Comparison of ENCODE assay signal across 15 cellular contexts in genomic region chr7:149130572-149131198, GRCh38. TPM values are rescaled to one million over a fixed set of nuclear protein-coding genes. Genes with fewer than 3 reads are reported as not detected.
DNase-seq lines count a peak whose midpoint lies in the region; ATAC-seq, FAIRE-seq and TF ChIP-seq lines count a peak whose summit lies in the region.
"Had no signal": no experiment of that assay in that cellular context is flagged by ENCODE, and none has a peak within 500 bp of the region (broad histone marks: within the 10 kb centered on the region; RNA-seq: fewer than 3 reads in every experiment).

No MANE protein-coding gene starts in this region.

- TF ChIP-seq CTCF in HepG2 (CRISPR knock-in tag; IDR thresholded peaks at IDR 0.05) (no peak), right lobe of liver (IDR thresholded peaks at IDR 0.05) (no peak), endodermal cell (conservative IDR thresholded peaks at IDR 0.05) (no peak)

- TF ChIP-seq EP300 in HepG2 (IDR thresholded peaks at IDR 0.05; ENCODE audit: low read depth in 2 of 2, low read length in 2 of 2) (no peak), HepG2 (CRISPR knock-in tag; IDR thresholded peaks at IDR 0.05; ENCODE audit: borderline replicate concordance) (no peak)

- no peak for FAIRE-seq in HepG2 (lab: Jason Lieb, UNC)
- FAIRE-seq: G401.6 had no signal

- POLR2A ChIA-PET in HepG2 (lab: Yijun Ruan, JAX), result no interaction called here

- H3K4me2 ChIP-seq in HepG2 (ENCODE audit: low read depth, low read length), result no peak overlapping the region

- no peaks in the 10 kb centered on the region for H3K27me3 Mint-ChIP-seq in endodermal cell (ENCODE audit: insufficient read depth)

- TF ChIP-seq RAD21 in HepG2 (CRISPR knock-in tag; IDR thresholded peaks at IDR 0.05), result no peak

- H3K4me3 Mint-ChIP-seq in endodermal cell, result no peak overlapping the region
- H3K4me3 Mint-ChIP-seq: CD14-positive monocyte had no signal

- DNase-seq in HepG2 (ENCODE audit: low spot score) (no peak), right lobe of liver (no peak), KBM-7 (peak; percentile 34), endodermal cell (no peak), SHP77 (lab: John Stamatoyannopoulos, UW) (no peak)
- DNase-seq in NK-92 treated with Interleukin-12 subunit alpha and Interleukin-12 subunit beta, amount 100 ng/mL, for 24 hours (lab: John Stamatoyannopoulos, UW), result no peak
- DNase-seq: H9, NCI-H1417, NCI-H187, NCI-H2227 treated with DMSO at 0.1 percent for 48 hours, NCI-H510A treated with DMSO at 0.1 percent for 48 hours, Peyer's patch had no signal

- ATAC-seq in HepG2 (no peak), right lobe of liver (no peak), GM21825 (IDR thresholded peaks at IDR 0.05; ENCODE audit: unreplicated experiment) (no peak)

- peaks cover 13% of the 10 kb centered on the region for H3K79me2 ChIP-seq in HepG2 (ENCODE audit: insufficient read depth, low read length)

- H2AFZ ChIP-seq in HepG2 (ENCODE audit: low read length), result no peak overlapping the region

- no peak overlapping the region for H3K27ac Mint-ChIP-seq in endodermal cell
- H3K27ac Mint-ChIP-seq: CD14-positive monocyte, H9 had no signal

- CTCF ChIA-PET in HepG2 (lab: Yijun Ruan, JAX; ENCODE audit: low intra/inter-chr PET ratio, low total read pairs), result no interaction called here

- no peak overlapping the region for H3K4me3 ChIP-seq in HepG2 (replicated peaks in 1 of 3; ENCODE audit: insufficient read depth in 1 of 3, low read depth in 2 of 3, low read length in 3 of 3)
- H3K4me3 ChIP-seq in right lobe of liver, result no peak overlapping the region
- H3K4me3 ChIP-seq in endodermal cell (ENCODE audit: low read length), result peak overlapping the region; percentile 32
- H3K4me3 ChIP-seq: Peyer's patch had no signal

- no peaks in the 10 kb centered on the region; a peak in 2 of 5 replicates for H3K27me3 ChIP-seq in HepG2 (ENCODE audit: control insufficient read depth in 1 of 2, insufficient read depth in 2 of 2, low read length in 2 of 2)
- no peaks in the 10 kb centered on the region for H3K27me3 ChIP-seq in right lobe of liver
- no peaks in the 10 kb centered on the region for H3K27me3 ChIP-seq in endodermal cell (ENCODE audit: control insufficient read depth, insufficient read depth, low read length, poor library complexity, severe bottlenecking)
- H3K27me3 ChIP-seq: Peyer's patch had no signal

- in situ Hi-C loops in HepG2 (cut with HindIII; ENCODE audit: extremely low pct_ligation_motif_present, low pct_unique_long_range_greater_than_20kb), result no loop called here
- in situ Hi-C loops in KBM-7 (cut with MboI; ENCODE audit: low pct_unique_long_range_greater_than_20kb, low sequenced_read_pairs), result no loop called here

- H3K9me3 Mint-ChIP-seq in endodermal cell, result peaks cover 20% of the 10 kb centered on the region

- H3K9me3 ChIP-seq in HepG2 (ENCODE audit: low read length) (peaks cover 13% of the 10 kb centered on the region), right lobe of liver (no peaks in the 10 kb centered on the region), endodermal cell (ENCODE audit: control insufficient read depth, low read length) (peaks cover 20% of the 10 kb centered on the region)

- H3K4me1 ChIP-seq in HepG2 (ENCODE audit: insufficient read depth, low read length) (peaks cover 10% of the 10 kb centered on the region), right lobe of liver (peaks cover 0 to 5% (median 0%) of the 10 kb centered on the region in 4 donors), endodermal cell (ENCODE audit: control insufficient read depth, insufficient read depth, low read length) (no peaks in the 10 kb centered on the region)

- no peak overlapping the region for H3K27ac ChIP-seq in HepG2 (ENCODE audit: extremely low read length, insufficient read depth, low read length)
- no peak overlapping the region for H3K27ac ChIP-seq in right lobe of liver
- no peak overlapping the region for H3K27ac ChIP-seq in endodermal cell (ENCODE audit: low read depth, low read length)
- H3K27ac ChIP-seq: Peyer's patch had no signal

- intact Hi-C loops in HepG2 (cut with micrococcal nuclease; ENCODE audit: unreplicated experiment), result no loop called here
- intact Hi-C loops in right lobe of liver (cut with DNase I), result no loop called here

- H3K4me1 Mint-ChIP-seq in endodermal cell, result peaks cover 8% of the 10 kb centered on the region

- WGBS in HepG2 (ENCODE audit: low lambda C conversion rate), result 100% methylated on average over 5 of the region's 5 CpGs
- WGBS in right lobe of liver (ENCODE audit: insufficient coverage, low coverage, low lambda C conversion rate, missing lambda C conversion rate), result 96% methylated on average over 5 of the region's 5 CpGs
- 93 to 94% methylated on average over 5 of the region's 5 CpGs for WGBS in endodermal cell (ENCODE audit: insufficient coverage in 1 of 2, insufficient read length in 1 of 2), 2 experiments

- no peak overlapping the region for H3K9ac ChIP-seq in HepG2 (ENCODE audit: insufficient read depth, low read depth, low read length)
- H3K9ac ChIP-seq in endodermal cell (ENCODE audit: extremely low read depth, low read length, poor library complexity, severe bottlenecking), result no peak overlapping the region

- TF ChIP-seq POLR2A in HepG2 (IDR thresholded peaks at IDR 0.05; ENCODE audit: insufficient read depth in 1 of 2, low read depth in 2 of 2, low read length in 2 of 2) (no peak), right lobe of liver (IDR thresholded peaks at IDR 0.05) (no peak)

- H3K36me3 Mint-ChIP-seq in endodermal cell (ENCODE audit: low read depth), result peaks cover 36% of the 10 kb centered on the region

- H4K20me1 ChIP-seq in HepG2 (ENCODE audit: insufficient read depth, low read length), result no peaks in the 10 kb centered on the region

- peaks cover 0 to 19% of the 10 kb centered on the region in 2 experiments; a peak in 2 of 5 replicates for H3K36me3 ChIP-seq in HepG2 (replicated peaks in 1 of 2; ENCODE audit: control insufficient read depth in 1 of 2, insufficient read depth in 2 of 2, low read length in 2 of 2)
- H3K36me3 ChIP-seq in right lobe of liver, result peaks cover 0 to 7% (median 0%) of the 10 kb centered on the region in 4 donors
- H3K36me3 ChIP-seq in endodermal cell (ENCODE audit: control insufficient read depth, insufficient read depth, low read length), result peaks cover 19% of the 10 kb centered on the region

- BruUV-seq in HepG2 (replicated peaks; lab: Mats Ljungman, UMichigan), result TSS peak; percentile 10

RNA-seq across cellular contexts. Expression of gene ZNF425, which starts 4.6 kb away (rescaled TPM):
- total RNA-seq in HepG2 (2016; rRNA removed; fragmentation: Illumina TruSeq; extraction: Trizol) (0.97 and 1.1 TPM in 2 replicates), right lobe of liver (1 to 10 TPM in 1 of 6 experiments, under 1 TPM in 5; 0.06 to 1.4 (median 0.44) TPM), endodermal cell (1 to 10 TPM; 2.1 to 2.7 TPM)
- 0.09 and 0.61 TPM in 2 replicates for total RNA-seq in HepG2 (2016; cell fraction: cytosol; rRNA removed; fragmentation: Illumina TruSeq; extraction: Trizol; ENCODE audit: low read depth)
- 0.82 and 1.1 TPM in 2 replicates for total RNA-seq in HepG2 (2016; cell fraction: insoluble cytoplasmic fraction; rRNA removed; fragmentation: Illumina TruSeq; extraction: Trizol)
- total RNA-seq in HepG2 (2016; cell fraction: membrane; rRNA removed; fragmentation: Illumina TruSeq; extraction: Trizol), result 0.24 and 0.49 TPM in 2 replicates
- 0.43 and 0.53 TPM in 2 replicates for total RNA-seq in HepG2 (2016; cell fraction: nucleus; rRNA removed; fragmentation: Illumina TruSeq; extraction: Trizol)
- polyA plus RNA-seq in HepG2 (2011; rRNA removed), result 0.51 and 0.55 TPM in 2 replicates
- polyA plus RNA-seq in HepG2 (2011; cell fraction: cytosol; rRNA removed), result 0.51 and 0.69 TPM in 2 replicates
- polyA plus RNA-seq in HepG2 (2011; cell fraction: nucleus; rRNA removed), result 0.42 and 0.66 TPM in 2 replicates
- 0.97 and 1.6 TPM in 2 replicates for polyA plus RNA-seq in HepG2 (2012)
- 0.28 TPM in 1 of 2 replicates, not detected in the other for polyA plus RNA-seq in HepG2 (2016; cell fraction: cytosol; fragmentation: Illumina TruSeq; extraction: Trizol; ENCODE audit: low read depth)
- polyA plus RNA-seq in HepG2 (2016; cell fraction: insoluble cytoplasmic fraction; fragmentation: Illumina TruSeq; extraction: Trizol; ENCODE audit: low read depth), result 0.74 and 1.1 TPM in 2 replicates
- 0.17 and 0.31 TPM in 2 replicates for polyA plus RNA-seq in HepG2 (2016; cell fraction: membrane; fragmentation: Illumina TruSeq; extraction: Trizol; ENCODE audit: low read depth)
- polyA plus RNA-seq in HepG2 (2016; cell fraction: nucleus; fragmentation: Illumina TruSeq; extraction: Trizol; ENCODE audit: insufficient read depth, low read depth), result 0.93 and 1.4 TPM in 2 replicates
- polyA minus RNA-seq in HepG2 (2011; rRNA and poly(A)+ RNA removed; ENCODE audit: low replicate concordance), result 0.16 and 1.4 TPM in 2 replicates
- polyA minus RNA-seq in HepG2 (2011; cell fraction: cytosol; rRNA and poly(A)+ RNA removed), result 0.62 and 1.7 TPM in 2 replicates
- 0.77 and 1.2 TPM in 2 replicates for polyA minus RNA-seq in HepG2 (2011; cell fraction: nucleus; rRNA and poly(A)+ RNA removed)
- 2.8 TPM for polyA plus RNA-seq in endodermal cell (2013, experiment 1 of 2)
- polyA plus RNA-seq in endodermal cell (2013, experiment 2 of 2), result 2.7 TPM

RNA-seq across cellular contexts. Expression of gene ZNF398, which starts 16.6 kb away (rescaled TPM):
- total RNA-seq in HepG2 (2016; rRNA removed; fragmentation: Illumina TruSeq; extraction: Trizol), result 8.9 and 10.4 TPM in 2 replicates
- total RNA-seq in HepG2 (2016; cell fraction: cytosol; rRNA removed; fragmentation: Illumina TruSeq; extraction: Trizol; ENCODE audit: low read depth), result 14.2 and 15.4 TPM in 2 replicates
- 8.5 and 9.2 TPM in 2 replicates for total RNA-seq in HepG2 (2016; cell fraction: insoluble cytoplasmic fraction; rRNA removed; fragmentation: Illumina TruSeq; extraction: Trizol)
- total RNA-seq in HepG2 (2016; cell fraction: membrane; rRNA removed; fragmentation: Illumina TruSeq; extraction: Trizol), result 6.4 and 7.2 TPM in 2 replicates
- 10.8 and 11.7 TPM in 2 replicates for total RNA-seq in HepG2 (2016; cell fraction: nucleus; rRNA removed; fragmentation: Illumina TruSeq; extraction: Trizol)
- polyA plus RNA-seq in HepG2 (2011; rRNA removed), result 3.0 and 3.4 TPM in 2 replicates
- polyA plus RNA-seq in HepG2 (2011; cell fraction: cytosol; rRNA removed), result 1.4 and 1.9 TPM in 2 replicates
- 5.8 and 7.1 TPM in 2 replicates for polyA plus RNA-seq in HepG2 (2011; cell fraction: nucleus; rRNA removed)
- 3.2 and 3.4 TPM in 2 replicates for polyA plus RNA-seq in HepG2 (2012)
- polyA plus RNA-seq in HepG2 (2016; cell fraction: cytosol; fragmentation: Illumina TruSeq; extraction: Trizol; ENCODE audit: low read depth), result 0.38 and 0.57 TPM in 2 replicates
- 5.1 and 6.1 TPM in 2 replicates for polyA plus RNA-seq in HepG2 (2016; cell fraction: insoluble cytoplasmic fraction; fragmentation: Illumina TruSeq; extraction: Trizol; ENCODE audit: low read depth)
- polyA plus RNA-seq in HepG2 (2016; cell fraction: membrane; fragmentation: Illumina TruSeq; extraction: Trizol; ENCODE audit: low read depth), result 1.7 and 1.9 TPM in 2 replicates
- 7.1 and 7.4 TPM in 2 replicates for polyA plus RNA-seq in HepG2 (2016; cell fraction: nucleus; fragmentation: Illumina TruSeq; extraction: Trizol; ENCODE audit: insufficient read depth, low read depth)
- polyA minus RNA-seq in HepG2 (2011; rRNA and poly(A)+ RNA removed; ENCODE audit: low replicate concordance), result 23.8 and 53.0 TPM in 2 replicates
- 4.0 and 5.1 TPM in 2 replicates for polyA minus RNA-seq in HepG2 (2011; cell fraction: cytosol; rRNA and poly(A)+ RNA removed)
- 17.5 and 21.4 TPM in 2 replicates for polyA minus RNA-seq in HepG2 (2011; cell fraction: nucleus; rRNA and poly(A)+ RNA removed)
- 1 to 10 TPM; 5.3 to 7.9 (median 6.2) TPM for total RNA-seq in right lobe of liver
- 10 to 100 TPM; 13.4 to 21.2 TPM for total RNA-seq in endodermal cell
- polyA plus RNA-seq in endodermal cell (2013, experiment 1 of 2), result 10.3 TPM
- 8.2 TPM for polyA plus RNA-seq in endodermal cell (2013, experiment 2 of 2)

RNA-seq across cellular contexts. Expression of gene ZNF786, which starts 40.2 kb away (rescaled TPM):
- total RNA-seq in HepG2 (2016; rRNA removed; fragmentation: Illumina TruSeq; extraction: Trizol) (4.0 and 4.3 TPM in 2 replicates), right lobe of liver (1 to 10 TPM; 2.0 to 2.7 (median 2.4) TPM), endodermal cell (10 to 100 TPM; 12.0 to 13.3 TPM)
- total RNA-seq in HepG2 (2016; cell fraction: cytosol; rRNA removed; fragmentation: Illumina TruSeq; extraction: Trizol; ENCODE audit: low read depth), result 0.79 and 0.81 TPM in 2 replicates
- 4.0 and 4.4 TPM in 2 replicates for total RNA-seq in HepG2 (2016; cell fraction: insoluble cytoplasmic fraction; rRNA removed; fragmentation: Illumina TruSeq; extraction: Trizol)
- total RNA-seq in HepG2 (2016; cell fraction: membrane; rRNA removed; fragmentation: Illumina TruSeq; extraction: Trizol), result 2.8 and 3.0 TPM in 2 replicates
- 3.2 and 4.4 TPM in 2 replicates for total RNA-seq in HepG2 (2016; cell fraction: nucleus; rRNA removed; fragmentation: Illumina TruSeq; extraction: Trizol)
- polyA plus RNA-seq in HepG2 (2011; rRNA removed), result 2.0 and 2.8 TPM in 2 replicates
- 2.0 and 2.2 TPM in 2 replicates for polyA plus RNA-seq in HepG2 (2011; cell fraction: cytosol; rRNA removed)
- polyA plus RNA-seq in HepG2 (2011; cell fraction: nucleus; rRNA removed), result 3.3 and 4.5 TPM in 2 replicates
- polyA plus RNA-seq in HepG2 (2012), result 2.0 and 2.5 TPM in 2 replicates
- 0.37 and 0.44 TPM in 2 replicates for polyA plus RNA-seq in HepG2 (2016; cell fraction: cytosol; fragmentation: Illumina TruSeq; extraction: Trizol; ENCODE audit: low read depth)
- polyA plus RNA-seq in HepG2 (2016; cell fraction: insoluble cytoplasmic fraction; fragmentation: Illumina TruSeq; extraction: Trizol; ENCODE audit: low read depth), result 4.1 and 4.2 TPM in 2 replicates
- 1.1 and 1.2 TPM in 2 replicates for polyA plus RNA-seq in HepG2 (2016; cell fraction: membrane; fragmentation: Illumina TruSeq; extraction: Trizol; ENCODE audit: low read depth)
- polyA plus RNA-seq in HepG2 (2016; cell fraction: nucleus; fragmentation: Illumina TruSeq; extraction: Trizol; ENCODE audit: insufficient read depth, low read depth), result 7.1 and 7.5 TPM in 2 replicates
- 5.7 and 7.5 TPM in 2 replicates for polyA minus RNA-seq in HepG2 (2011; rRNA and poly(A)+ RNA removed; ENCODE audit: low replicate concordance)
- 2.5 and 2.9 TPM in 2 replicates for polyA minus RNA-seq in HepG2 (2011; cell fraction: cytosol; rRNA and poly(A)+ RNA removed)
- polyA minus RNA-seq in HepG2 (2011; cell fraction: nucleus; rRNA and poly(A)+ RNA removed), result 4.9 and 6.2 TPM in 2 replicates
- polyA plus RNA-seq in endodermal cell (2013, experiment 1 of 2), result 8.2 TPM
- polyA plus RNA-seq in endodermal cell (2013, experiment 2 of 2), result 7.5 TPM
